19 cellular contexts compared by ENCODE assay signal in the genomic region with DNA sequence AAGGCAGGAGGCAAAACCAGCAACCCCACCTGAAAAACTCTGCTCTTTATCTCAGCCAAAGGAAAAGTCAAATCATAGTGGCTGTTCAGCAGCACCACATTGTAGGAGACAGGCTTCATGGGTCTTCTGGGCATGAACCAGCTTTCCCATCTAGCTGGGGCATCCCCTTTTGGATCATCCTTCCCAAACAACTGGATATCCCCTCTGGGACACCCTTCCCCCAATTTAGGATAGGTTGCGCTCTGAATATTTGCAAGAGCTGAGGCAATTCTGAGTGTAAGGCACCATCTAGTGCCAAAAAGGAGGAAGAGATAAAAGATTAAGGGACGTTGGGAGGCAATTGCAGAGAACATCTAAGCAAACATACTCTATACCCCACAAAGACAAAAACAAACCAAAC.
DNase-seq lines count a peak whose midpoint lies in the region; ATAC-seq and TF ChIP-seq lines count a peak whose summit lies in the region.
"Had no signal": no experiment of that assay in that cellular context is flagged by ENCODE, and none has a peak within 500 bp of the region (broad histone marks: within the 10 kb centered on the region; RNA-seq: fewer than 3 reads in every experiment).

No MANE protein-coding gene starts in this region.

- peak overlapping the region; percentile 1 for H2AFZ ChIP-seq in H9 (ENCODE audit: low read length)
- H2AFZ ChIP-seq: GM23248 had no signal

- no peaks in the 10 kb centered on the region for H3K4me1 ChIP-seq in H9 (ENCODE audit: insufficient read depth, low read length)
- no peaks in the 10 kb centered on the region; the same call in 1 of the 2 replicates for H3K4me1 ChIP-seq in iPS DF 6.9 (ENCODE audit: control insufficient read depth, insufficient read depth, low read length)
- H3K4me1 ChIP-seq in upper lobe of right lung: no peaks in the 10 kb centered on the region
- H3K4me1 ChIP-seq: BE2C had no signal

- no peak overlapping the region for H2BK5ac ChIP-seq in H9 (ENCODE audit: insufficient read length, low read length)

- H3K4ac ChIP-seq in H9 (ENCODE audit: low read depth, low read length): no peak overlapping the region

- H3K4me3 ChIP-seq in iPS DF 6.9 (ENCODE audit: low read length) (no peak overlapping the region), upper lobe of right lung (no peak overlapping the region)
- H3K4me3 ChIP-seq: GM23248, SK-N-MC had no signal

- peak; percentile 76 for ATAC-seq in WTC11
- no peak for ATAC-seq in upper lobe of right lung
- no peak for ATAC-seq in GM18861 (IDR thresholded peaks at IDR 0.05; ENCODE audit: unreplicated experiment)
- ATAC-seq: Panc1 had no signal

- H2BK15ac ChIP-seq in H9 (ENCODE audit: low read depth, low read length): no peak overlapping the region

- no peak overlapping the region for H4K91ac ChIP-seq in H9 (ENCODE audit: insufficient read length, low read depth, low read length)

- H3K27ac ChIP-seq in H9 (ENCODE audit: insufficient read length, low read depth, low read length) (no peak overlapping the region), iPS DF 6.9 (ENCODE audit: low read length) (no peak overlapping the region), upper lobe of right lung (no peak overlapping the region)
- H3K27ac ChIP-seq: GM23248, SK-N-MC had no signal

- TF ChIP-seq CTCF in H9 (conservative IDR thresholded peaks at IDR 0.05) (peak; percentile 58; the same call in 2 of the 3 replicates), WTC11 (IDR thresholded peaks at IDR 0.05) (no peak), upper lobe of right lung (IDR thresholded peaks at IDR 0.05) (no peak)

- H4K8ac ChIP-seq in H9 (replicated peaks; ENCODE audit: insufficient read length, low read depth, low read length): no peak overlapping the region

- CTCF ChIA-PET in WTC11 (lab: Charles Lee): interaction anchor here (1.1 to 2.3 kb wide), 3 partner anchors 19 to 105 kb away, joined by 3 to 17 read pairs (median 3); no protein-coding TSS in a partner anchor

- H3K14ac ChIP-seq in H9 (ENCODE audit: insufficient read depth, low read length): no peak overlapping the region

- no peak overlapping the region for H3K23ac ChIP-seq in H9 (ENCODE audit: insufficient read length, low read depth, low read length)

- H3K27ac Mint-ChIP-seq in H9 (no peak overlapping the region), WTC11 (no peak overlapping the region)
- H3K27ac Mint-ChIP-seq in T-helper 2 cell treated with Interferon-gamma antibody and Interleukin-4, amounts not matched to agents 5 μg/mL and 100 μg/mL, for 36 hours: no peak overlapping the region
- H3K27ac Mint-ChIP-seq: CD4-positive, alpha-beta T cell had no signal

- H3K79me2 ChIP-seq in H9 (ENCODE audit: insufficient read depth, low read length): no peaks in the 10 kb centered on the region

- no peak overlapping the region for H2BK120ac ChIP-seq in H9 (ENCODE audit: low read depth, low read length, poor library complexity, severe bottlenecking)

- no peaks in the 10 kb centered on the region for H4K20me1 ChIP-seq in H9 (ENCODE audit: control insufficient read depth, insufficient read depth, insufficient read length)

- H3T11ph ChIP-seq in H9 (ENCODE audit: low read length): no peak overlapping the region

- intact Hi-C loops in upper lobe of right lung (cut with DNase I): no loop called here

- no peak overlapping the region for H2AK5ac ChIP-seq in H9 (ENCODE audit: insufficient read length, low read length)

- no peak overlapping the region for H3K18ac ChIP-seq in H9 (ENCODE audit: insufficient read length, low read depth, low read length)

- no peaks in the 10 kb centered on the region for H3K9me3 ChIP-seq in H9 (ENCODE audit: control insufficient read depth, low read depth, low read length)
- no peaks in the 10 kb centered on the region for H3K9me3 ChIP-seq in iPS DF 6.9 (ENCODE audit: control insufficient read depth, insufficient read depth, low read length)
- H3K9me3 ChIP-seq in upper lobe of right lung: peaks cover 6% of the 10 kb centered on the region
- H3K9me3 ChIP-seq: BE2C had no signal

- DNase-seq in H9: peak; percentile 37
- DNase-seq in WTC11 (ENCODE audit: low spot score): no peak
- DNase-seq in iPS DF 6.9 (ENCODE audit: low read depth, low spot score): peak; percentile 1
- peak; percentile 2 for DNase-seq in upper lobe of right lung
- no peak for DNase-seq in activated naive CD4-positive, alpha-beta T cell treated with anti-CD3 and anti-CD28 coated beads, Interleukin-2, amount 50 U/mL, for 16 hours
- no peak for DNase-seq in T-helper 2 cell treated with Interferon-gamma antibody and Interleukin-4, amounts not matched to agents 5 μg/mL and 100 μg/mL, for 36 hours (ENCODE audit: low spot score)
- DNase-seq: BE2C; CD4-positive, alpha-beta T cell; DMS53; GM23248; Karpas-422; NCI-H1105; NCI-H1694 treated with DMSO at 0.1 percent for 48 hours; NCI-H2107; NCI-H2227 treated with DMSO at 0.1 percent for 48 hours; NCI-H524 had no signal

- no peaks in the 10 kb centered on the region for H3K27me3 ChIP-seq in H9 (ENCODE audit: insufficient read depth, low read length)
- no peaks in the 10 kb centered on the region for H3K27me3 ChIP-seq in iPS DF 6.9 (ENCODE audit: control insufficient read depth, insufficient read depth, low read length)
- peaks cover 23% of the 10 kb centered on the region for H3K27me3 ChIP-seq in upper lobe of right lung
- H3K27me3 ChIP-seq: BE2C had no signal

- H4K5ac ChIP-seq in H9 (ENCODE audit: insufficient read length, low read depth, low read length): no peak overlapping the region

- H3K36me3 Mint-ChIP-seq in H9 (ENCODE audit: insufficient read depth in 1 of 3, low read depth in 3 of 3) (no peaks in the 10 kb centered on the region), WTC11 (no peaks in the 10 kb centered on the region)
- H3K36me3 Mint-ChIP-seq in T-helper 2 cell treated with Interferon-gamma antibody and Interleukin-4, amounts not matched to agents 5 μg/mL and 100 μg/mL, for 36 hours (ENCODE audit: low read depth): no peaks in the 10 kb centered on the region

- H3K36me3 ChIP-seq in iPS DF 6.9 (ENCODE audit: control insufficient read depth, insufficient read depth, low read length) (no peaks in the 10 kb centered on the region), upper lobe of right lung (no peaks in the 10 kb centered on the region)
- H3K36me3 ChIP-seq: BE2C had no signal

- peaks cover 5 to 13% of the 10 kb centered on the region in 2 experiments for H3K4me1 Mint-ChIP-seq in H9
- peaks cover 2% of the 10 kb centered on the region; the same call in 1 of the 2 replicates for H3K4me1 Mint-ChIP-seq in WTC11
- no peaks in the 10 kb centered on the region for H3K4me1 Mint-ChIP-seq in T-helper 2 cell treated with Interferon-gamma antibody and Interleukin-4, amounts not matched to agents 5 μg/mL and 100 μg/mL, for 36 hours (ENCODE audit: low read depth)

- H3K9me3 Mint-ChIP-seq in H9 (no peaks in the 10 kb centered on the region; a peak in 2 of 5 replicates), WTC11 (peaks cover 14% of the 10 kb centered on the region; the same call in 1 of the 2 replicates)
- H3K9me3 Mint-ChIP-seq in T-helper 2 cell treated with Interferon-gamma antibody and Interleukin-4, amounts not matched to agents 5 μg/mL and 100 μg/mL, for 36 hours: peaks cover 7% of the 10 kb centered on the region

- POLR2A ChIA-PET in WTC11 (lab: Charles Lee): no interaction called here

- H3K27me3 Mint-ChIP-seq in H9 (ENCODE audit: low read depth) (peaks cover 29% of the 10 kb centered on the region), WTC11 (ENCODE audit: low read depth) (peaks cover 12% of the 10 kb centered on the region)
- H3K27me3 Mint-ChIP-seq in T-helper 2 cell treated with Interferon-gamma antibody and Interleukin-4, amounts not matched to agents 5 μg/mL and 100 μg/mL, for 36 hours (ENCODE audit: low read depth): peaks cover 25% of the 10 kb centered on the region

- H3K23me2 ChIP-seq in H9 (ENCODE audit: insufficient read length, low read depth, low read length, poor library complexity, severe bottlenecking): no peaks in the 10 kb centered on the region

- no peaks in the 10 kb centered on the region for H3K79me1 ChIP-seq in H9 (ENCODE audit: insufficient read depth, low read depth, low read length, poor library complexity, severe bottlenecking)

- no peak overlapping the region for H2BK12ac ChIP-seq in H9 (ENCODE audit: insufficient read length, low read depth, low read length)

- no CpG with 5 or more reads among the region's 2 CpGs for WGBS in H9 (ENCODE audit: extremely low coverage, insufficient read length, low lambda C conversion rate)
- WGBS in iPS DF 6.9 (ENCODE audit: insufficient coverage, insufficient read length): no CpG with 5 or more reads among the region's 2 CpGs

- H3K4me3 Mint-ChIP-seq in H9 (no peak overlapping the region), WTC11 (no peak overlapping the region)
- no peak overlapping the region for H3K4me3 Mint-ChIP-seq in T-helper 2 cell treated with Interferon-gamma antibody and Interleukin-4, amounts not matched to agents 5 μg/mL and 100 μg/mL, for 36 hours
- H3K4me3 Mint-ChIP-seq: CD4-positive, alpha-beta T cell had no signal

- no peak overlapping the region for H2BK20ac ChIP-seq in H9 (ENCODE audit: low read depth, low read length, poor library complexity, severe bottlenecking)

- H3K9ac ChIP-seq in H9 (ENCODE audit: extremely low read depth, insufficient read length, low read length): no peak overlapping the region
- H3K9ac ChIP-seq: GM23248 had no signal

- H3K56ac ChIP-seq in H9 (ENCODE audit: insufficient read length, low read depth, low read length): no peak overlapping the region

- no peak overlapping the region for H3K4me2 ChIP-seq in H9 (ENCODE audit: insufficient read depth, insufficient read length, low read length)

TF ChIP-seq in WTC11, 78 proteins besides CTCF, POLR2A, EP300 and RAD21 (continues in another document):
- TF ChIP-seq RORB (CRISPR knock-in tag; IDR thresholded peaks at IDR 0.05): no peak
- TF ChIP-seq GABPB1 (CRISPR knock-in tag; IDR thresholded peaks at IDR 0.05): no peak

Comparison
In these comparisons a context has a peak if more than half of its experiments do, and no peak if none do; other contexts are left out.
1. DNase-seq: peak in H9 (single experiment), iPS DF 6.9 (single experiment) and upper lobe of right lung (single experiment); none in WTC11 (single experiment), activated naive CD4-positive, alpha-beta T cell treated with anti-CD3 and anti-CD28 coated beads, Interleukin-2, amount 50 U/mL, for 16 hours (single experiment) and T-helper 2 cell treated with Interferon-gamma antibody and Interleukin-4, amounts not matched to agents 5 μg/mL and 100 μg/mL, for 36 hours (single experiment).